18 cellular contexts compared by ENCODE assay signal in the genomic region with DNA sequence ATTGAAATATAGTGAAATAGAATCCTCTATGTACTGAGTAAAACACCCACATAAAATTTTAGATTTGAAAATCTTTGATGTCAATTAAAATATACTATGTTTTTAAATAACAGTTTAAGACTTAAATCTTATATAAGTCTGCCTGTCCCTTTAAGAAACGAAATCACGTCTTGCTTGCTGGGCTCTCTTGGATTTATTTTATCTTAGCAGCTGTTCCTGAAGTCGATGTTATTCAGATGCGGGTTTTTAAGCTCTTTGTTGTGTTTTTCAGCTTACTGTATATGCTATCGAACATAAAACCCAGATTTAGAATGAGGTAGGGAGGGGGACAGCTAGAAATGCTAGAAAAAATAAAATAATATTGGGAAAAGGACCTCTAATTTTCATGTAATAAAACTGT. TPM values are rescaled to one million over a fixed set of nuclear protein-coding genes. Genes with fewer than 3 reads are reported as not detected.
A peak's percentile ranks its signal among the peaks of the same experiment; 100 is the strongest.
DNase-seq lines count a peak whose midpoint lies in the region; ATAC-seq, FAIRE-seq and TF ChIP-seq lines count a peak whose summit lies in the region.
"Had no signal": no experiment of that assay in that cellular context is flagged by ENCODE, and none has a peak within 500 bp of the region (broad histone marks: within the 10 kb centered on the region; RNA-seq: fewer than 3 reads in every experiment).

No MANE protein-coding gene starts in this region.

- peak; percentile 49 for FAIRE-seq in colon (lab: Jason Lieb, UNC)

- ATAC-seq in heart left ventricle (no peak), aorta (ENCODE audit: low FRiP score) (no peak), HG03521 (IDR thresholded peaks at IDR 0.05; ENCODE audit: unreplicated experiment) (no peak)
- ATAC-seq: activated T-helper 17 cell treated with anti-CD3 and anti-CD28 coated beads, Interleukin-2, amount 50 U/mL, for 72 hours; sciatic nerve; T-cell; WTC11 had no signal

- TF ChIP-seq CTCF in left ventricle myocardium inferior (IDR thresholded peaks at IDR 0.05; ENCODE audit: borderline replicate concordance) (no peak), heart left ventricle (IDR thresholded peaks at IDR 0.05) (no peak), vagina (IDR thresholded peaks at IDR 0.05) (no peak)

- H3K36me3 ChIP-seq in left ventricle myocardium inferior (no peaks in the 10 kb centered on the region), heart left ventricle (no peaks in the 10 kb centered on the region), aorta (ENCODE audit: control insufficient read depth in 1 of 2, insufficient read depth in 2 of 2, low read length in 1 of 2) (no peaks in the 10 kb centered on the region), vagina (no peaks in the 10 kb centered on the region)

- DNase-seq in left ventricle myocardium inferior = no peak
- DNase-seq in heart left ventricle = no peak
- DNase-seq in myocyte (ENCODE audit: low read depth) = peak; percentile 73
- no peak for DNase-seq in aorta
- DNase-seq in SW480 (ENCODE audit: low spot score) = no peak
- DNase-seq in vagina (ENCODE audit: extremely low spot score in 2 of 2) = no peak
- DNase-seq: 8988T, head of caudate nucleus, KBM-7, kidney glomerular epithelial cell, NCI-H1092 treated with DMSO at 0.1 percent for 48 hours, nucleus accumbens, T-cell had no signal

- H3K27me3 ChIP-seq in left ventricle myocardium inferior (ENCODE audit: low read depth) (peaks cover 22% of the 10 kb centered on the region), heart left ventricle (peaks cover 0 to 3% (median 0%) of the 10 kb centered on the region in 9 donors), aorta (ENCODE audit: control insufficient read depth in 1 of 2, insufficient read depth in 2 of 2, low read length in 1 of 2) (no peaks in the 10 kb centered on the region), vagina (no peaks in the 10 kb centered on the region)

- peak overlapping the region; percentile 45 for H3K4me3 ChIP-seq in left ventricle myocardium inferior
- peak overlapping the region in 6 of 12 donors; percentile 11 to 44 (median 21) for H3K4me3 ChIP-seq in heart left ventricle
- H3K4me3 ChIP-seq in aorta (ENCODE audit: low read length in 2 of 2) = peak overlapping the region; percentile 34 to 36
- no peak overlapping the region for H3K4me3 ChIP-seq in vagina

- TF ChIP-seq POLR2A in heart left ventricle (IDR thresholded peaks at IDR 0.05) (no peak), vagina (IDR thresholded peaks at IDR 0.05) (no peak)

- H3K9me3 ChIP-seq in left ventricle myocardium inferior (replicated peaks) (no peaks in the 10 kb centered on the region), heart left ventricle (no peaks in the 10 kb centered on the region), aorta (ENCODE audit: control insufficient read depth, low read length) (no peaks in the 10 kb centered on the region), vagina (no peaks in the 10 kb centered on the region)

- WGBS in heart left ventricle, 4 donors = 10 to 19% (median 15%) methylated on average over 5 of the region's 5 CpGs
- WGBS in aorta, 2 donors = 1 to 5% methylated on average over 5 of the region's 5 CpGs

- H3K4me1 ChIP-seq in left ventricle myocardium inferior (peaks cover 11% of the 10 kb centered on the region), heart left ventricle (peaks cover 0 to 15% (median 4%) of the 10 kb centered on the region in 12 donors), aorta (ENCODE audit: control insufficient read depth in 1 of 2, insufficient read depth in 2 of 2, low read length in 2 of 2) (peaks cover 0 to 12% of the 10 kb centered on the region in 2 donors), vagina (peaks cover 36% of the 10 kb centered on the region)

- H3K27ac ChIP-seq in left ventricle myocardium inferior (replicated peaks) (peak overlapping the region; percentile 53), heart left ventricle (peak overlapping the region in 5 of 12 donors; percentile 25 to 81 (median 49)), aorta (ENCODE audit: low read depth in 1 of 2, low read length in 2 of 2) (peak overlapping the region in 1 of 2 donors; percentile 43), vagina (no peak overlapping the region)

- intact Hi-C loops in left ventricle myocardium inferior (cut with micrococcal nuclease) (no loop called here), heart left ventricle (cut with DNase I) (no loop called here), aorta (cut with DNase I) (no loop called here), vagina (cut with DNase I) (no loop called here)

RNA-seq across cellular contexts. Expression of gene SSX2IP, which starts 11.1 kb away (rescaled TPM):
- total RNA-seq in left ventricle myocardium inferior (11.9 TPM), heart left ventricle (10 to 100 TPM in 6 of 9 donors, 1 to 10 TPM in 3; 4.5 to 18.5 (median 13.7) TPM), myocyte (56.9 and 62.4 TPM in 2 replicates), aorta (10 to 100 TPM in 1 of 2 donors, 1 to 10 TPM in 1; 8.2 to 11.9 TPM), vagina (8.3 TPM)
- polyA plus RNA-seq in heart left ventricle (10 to 100 TPM in 1 of 2 donors, 1 to 10 TPM in 1; 2.6 to 15.6 TPM), aorta (1 to 10 TPM; 2.7 to 8.8 TPM)
- polyA plus RNA-seq in myocyte (2012) = 6.2 TPM

Comparison
In these comparisons a context has a peak if more than half of its experiments do, and no peak if none do; other contexts are left out.
1. H3K4me3 ChIP-seq: peak in left ventricle myocardium inferior (single experiment) and aorta (2 of 2); none in vagina (0 of 2).